In the genomic region with DNA sequence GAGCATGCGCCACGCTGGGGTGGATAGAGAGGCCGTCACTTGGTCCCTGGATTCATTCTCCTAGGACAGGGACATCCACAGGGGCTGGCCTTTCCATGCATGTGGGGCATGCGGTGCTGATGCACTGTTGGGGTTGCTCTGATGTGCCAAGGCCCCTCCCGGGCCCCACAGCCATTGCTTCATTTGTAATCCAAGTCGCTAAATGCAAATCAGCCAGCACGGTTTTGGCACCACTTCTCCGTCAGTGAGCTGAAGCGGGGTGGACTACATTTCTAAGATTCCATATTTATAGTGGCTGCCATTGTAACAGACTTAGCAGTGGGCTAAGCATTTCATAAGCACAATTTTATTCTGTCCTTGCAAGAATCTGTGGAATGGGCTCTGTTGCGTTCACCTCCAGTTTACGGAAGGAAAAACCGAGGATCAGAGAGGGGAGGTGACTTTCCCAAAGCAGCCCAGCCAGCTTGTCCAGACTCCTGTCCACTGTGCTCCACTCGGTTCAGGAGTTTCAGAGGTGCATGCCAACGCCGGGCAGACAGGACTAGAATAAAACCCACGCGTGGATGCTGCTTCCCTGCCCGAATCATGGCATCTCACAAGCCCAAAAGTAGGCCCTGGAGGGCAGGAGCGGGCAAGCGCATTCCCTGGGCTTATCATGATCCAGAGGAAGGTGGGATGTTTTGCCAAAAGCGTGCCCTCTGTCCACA, we compare ENCODE assay signal across 25 cellular contexts.
A peak's percentile ranks its signal among the peaks of the same experiment; 100 is the strongest.
DNase-seq lines count a peak whose midpoint lies in the region; ATAC-seq and TF ChIP-seq lines count a peak whose summit lies in the region.
"Had no signal": no experiment of that assay in that cellular context is flagged by ENCODE, and none has a peak within 500 bp of the region (broad histone marks: within the 10 kb centered on the region; RNA-seq: fewer than 3 reads in every experiment).

No MANE protein-coding gene starts in this region.

- H3K27ac ChIP-seq in IMR-90 (ENCODE audit: insufficient read depth, low read length) (no peak overlapping the region), lower lobe of right lung (no peak overlapping the region), skin epidermis (peak overlapping the region in 13 of 21 experiments; percentile 1 to 75 (median 57))
- H3K27ac ChIP-seq: gastrocnemius medialis, neutrophil, psoas muscle had no signal

- POLR2A ChIA-PET in IMR-90 (lab: Charles Lee; ENCODE audit: unreplicated experiment) = no interaction called here

- H3K36me3 ChIP-seq in IMR-90 (ENCODE audit: control insufficient read depth, insufficient read depth, low read length) = no peaks in the 10 kb centered on the region
- H3K36me3 ChIP-seq in lower lobe of right lung = no peaks in the 10 kb centered on the region
- H3K36me3 ChIP-seq in BE2C = no peaks in the 10 kb centered on the region
- H3K36me3 ChIP-seq: gastrocnemius medialis, neutrophil had no signal

- H4K8ac ChIP-seq in IMR-90 (ENCODE audit: low read depth in 2 of 2, low read length in 2 of 2) = peak overlapping the region in 1 of 2 experiments; percentile 25; a peak in 1 of 4 replicates

- H2AFZ ChIP-seq in IMR-90 (replicated peaks; ENCODE audit: low read length, poor library complexity) = no peak overlapping the region

- no TSS peak for BruUV-seq in IMR-90 (replicated peaks; lab: Mats Ljungman, UMichigan)

- H2BK20ac ChIP-seq in IMR-90 (ENCODE audit: low read depth, low read length) = peak overlapping the region; percentile 61; the same call in 1 of the 2 replicates

- no peak for DNase-seq in IMR-90
- DNase-seq in fibroblast of gingiva (ENCODE audit: low read depth) = peak; percentile 76
- peak; percentile 37 for DNase-seq in lower lobe of right lung
- DNase-seq in BE2C = no peak
- no peak for DNase-seq in T-helper 9 cell
- DNase-seq in COR-L47 (lab: John Stamatoyannopoulos, UW) = no peak
- DNase-seq: activated effector memory CD4-positive, alpha-beta T cell treated with anti-CD3 and anti-CD28 coated beads, Interleukin-2, amount 50 U/mL, for 16 hours; activated naive CD8-positive, alpha-beta T cell treated with anti-CD3 and anti-CD28 coated beads, Interleukin-2, amount 10 ng/mL, durations not matched to agents 7 days and 5 days; CD8-positive, alpha-beta memory T cell; cerebellar nuclear complex; DMS79 treated with DMSO at 0.1 percent for 48 hours; gastrocnemius medialis; H7; NCI-H510A; PC-3; SIG-M5; stimulated activated CD4-positive, alpha-beta T cell treated with anti-CD3 and anti-CD28 coated beads, Interleukin-4, amount 100 ng/mL, for 1 hour; SW 1271 had no signal

- no peak overlapping the region for H3K9ac ChIP-seq in IMR-90 (ENCODE audit: low read depth, low read length)

- dilution Hi-C loops in IMR-90 (cut with HindIII; ENCODE audit: low sequenced_read_pairs, unreplicated experiment) = no loop called here

- H4K91ac ChIP-seq in IMR-90 (ENCODE audit: insufficient read depth, low read depth, low read length) = peak overlapping the region; percentile 12; the same call in 1 of the 2 replicates

- H3K9me3 ChIP-seq in IMR-90 (ENCODE audit: control insufficient read depth, insufficient read depth, low read length) = no peaks in the 10 kb centered on the region
- no peaks in the 10 kb centered on the region for H3K9me3 ChIP-seq in lower lobe of right lung
- H3K9me3 ChIP-seq in BE2C = no peaks in the 10 kb centered on the region
- H3K9me3 ChIP-seq: gastrocnemius medialis, neutrophil, psoas muscle had no signal

- TF ChIP-seq CTCF in IMR-90 (conservative IDR thresholded peaks at IDR 0.05; ENCODE audit: low read depth, low read length) (no peak), lower lobe of right lung (IDR thresholded peaks at IDR 0.05) (no peak), BE2C (IDR thresholded peaks at IDR 0.05; ENCODE audit: low read depth, low read length) (no peak)

- no peak overlapping the region for H4K5ac ChIP-seq in IMR-90 (ENCODE audit: low read depth, low read length)

- no peaks in the 10 kb centered on the region for H3K79me1 ChIP-seq in IMR-90 (ENCODE audit: low read depth in 1 of 2, low read length in 2 of 2)

- H3K27me3 ChIP-seq in IMR-90 (ENCODE audit: control insufficient read depth, insufficient read depth, low read length) = no peaks in the 10 kb centered on the region
- H3K27me3 ChIP-seq in lower lobe of right lung (ENCODE audit: low read depth) = peaks cover 11% of the 10 kb centered on the region
- H3K27me3 ChIP-seq in BE2C = no peaks in the 10 kb centered on the region

- H2BK120ac ChIP-seq in IMR-90 (ENCODE audit: low read depth, low read length) = peak overlapping the region; percentile 32

- H2BK15ac ChIP-seq in IMR-90 (ENCODE audit: low read depth, low read length) = no peak overlapping the region

- H3K4me3 ChIP-seq in IMR-90 (ENCODE audit: insufficient read depth, low read depth, low read length) (no peak overlapping the region), lower lobe of right lung (no peak overlapping the region), skin epidermis (no peak overlapping the region), BE2C (ENCODE audit: low read depth, low read length) (no peak overlapping the region)
- H3K4me3 ChIP-seq: gastrocnemius medialis, lung, psoas muscle had no signal

- no peak overlapping the region for H3K56ac ChIP-seq in IMR-90 (ENCODE audit: extremely low read depth, insufficient read depth, low read length)

- H2AK5ac ChIP-seq in IMR-90 (ENCODE audit: low read depth, low read length) = peak overlapping the region; percentile 46; the same call in 1 of the 2 replicates

- intact Hi-C loops in IMR-90 (cut with micrococcal nuclease) (loop anchor here (10.0 kb wide), 1 partner anchor 84 kb away; no protein-coding TSS in a partner anchor), lower lobe of right lung (cut with DNase I) (no loop called here)

- H3K14ac ChIP-seq in IMR-90 (replicated peaks; ENCODE audit: low read depth, low read length) = no peak overlapping the region; the same call in 1 of the 2 replicates

- no peak for TF ChIP-seq RAD21 in IMR-90 (IDR thresholded peaks at IDR 0.05; ENCODE audit: low read length)

- H3K9me1 ChIP-seq in IMR-90 (ENCODE audit: insufficient read depth, low read length) = peaks cover 13% of the 10 kb centered on the region

- ATAC-seq in IMR-90 (ENCODE audit: low read depth) (no peak), lower lobe of right lung (no peak), GM21723 (IDR thresholded peaks at IDR 0.05; ENCODE audit: unreplicated experiment) (no peak)
- ATAC-seq: activated CD4-positive, CD25-positive, alpha-beta regulatory T cell treated with anti-CD3 and anti-CD28 coated beads, Interleukin-2, amount 50 U/mL, for 24 hours; gastrocnemius medialis; PC-3; psoas muscle; stimulated activated memory B cell treated with anti-CD40 and anti-IgM and Interleukin-4, amounts not matched to agents 10 μg/mL and 1 μg/mL and 100 μg/mL, for 72 hours had no signal

- CTCF ChIA-PET in IMR-90 (lab: Yijun Ruan, JAX) = no interaction called here

- H2AK9ac ChIP-seq in IMR-90 (replicated peaks; ENCODE audit: low read depth, low read length, poor library complexity) = peak overlapping the region; percentile 23

- H3K18ac ChIP-seq in IMR-90 (ENCODE audit: low read depth, low read length) = no peak overlapping the region

- no peak overlapping the region for H2BK5ac ChIP-seq in IMR-90 (ENCODE audit: low read depth, low read length, poor library complexity, severe bottlenecking)

- TF ChIP-seq POLR2A in IMR-90 (IDR thresholded peaks at IDR 0.05; ENCODE audit: low read depth, low read length) = no peak

- peak overlapping the region; percentile 68 for H3K4ac ChIP-seq in IMR-90 (ENCODE audit: low read depth, low read length)

- no peak overlapping the region for H3K23ac ChIP-seq in IMR-90 (ENCODE audit: low read depth, low read length)

- no peaks in the 10 kb centered on the region for H4K20me1 ChIP-seq in IMR-90 (ENCODE audit: insufficient read depth, low read length)

- 97% methylated on average over 11 of the region's 21 CpGs; no CpG with 5 or more reads in 1 of the 2 experiments for WGBS in IMR-90 (ENCODE audit: extremely low coverage in 2 of 2, insufficient read length in 1 of 2), 2 experiments

- in situ Hi-C loops in IMR-90 (cut with MboI; ENCODE audit: low sequenced_read_pairs) = no loop called here

- H3K4me1 ChIP-seq in IMR-90 (ENCODE audit: control insufficient read depth, insufficient read depth, low read length) (peaks cover 22% of the 10 kb centered on the region), lower lobe of right lung (no peaks in the 10 kb centered on the region), BE2C (no peaks in the 10 kb centered on the region)
- H3K4me1 ChIP-seq: gastrocnemius medialis, psoas muscle had no signal

- no peak overlapping the region for H3K4me2 ChIP-seq in IMR-90 (ENCODE audit: low read depth, low read length)

TF ChIP-seq in IMR-90, 13 proteins besides CTCF, POLR2A, EP300 and RAD21:
- TF ChIP-seq RFX5 (IDR thresholded peaks at IDR 0.05; ENCODE audit: low read depth, low read length) = no peak
- TF ChIP-seq CHD1 (IDR thresholded peaks at IDR 0.05; ENCODE audit: low read depth, low read length) = no peak
- TF ChIP-seq MAZ (IDR thresholded peaks at IDR 0.05; ENCODE audit: borderline replicate concordance, low read depth, low read length) = no peak
- TF ChIP-seq USF2 (IDR thresholded peaks at IDR 0.05; ENCODE audit: low read depth, low read length) = no peak
- no peak for TF ChIP-seq CEBPB (IDR thresholded peaks at IDR 0.05; ENCODE audit: low read depth, low read length)
- TF ChIP-seq RCOR1 (IDR thresholded peaks at IDR 0.05; ENCODE audit: insufficient replicate concordance, low read length) = no peak

Comparison
In these comparisons a context has a peak if more than half of its experiments do, and no peak if none do; other contexts are left out.
1. DNase-seq: peak in fibroblast of gingiva (single experiment) and lower lobe of right lung (single experiment); none in IMR-90 (single experiment), BE2C (single experiment), T-helper 9 cell (single experiment) and COR-L47 (single experiment).
2. H3K27ac ChIP-seq: peak in skin epidermis (13 of 21); none in IMR-90 (single experiment) and lower lobe of right lung (single experiment).